11 cellular contexts compared by ENCODE assay signal in genomic region chr17:3917391-3917931, GRCh38. TPM values are rescaled to one million over a fixed set of nuclear protein-coding genes. Genes with fewer than 3 reads are reported as not detected.
A peak's percentile ranks its signal among the peaks of the same experiment; 100 is the strongest.
DNase-seq lines count a peak whose midpoint lies in the region; ATAC-seq and TF ChIP-seq lines count a peak whose summit lies in the region.
"Had no signal": no experiment of that assay in that cellular context is flagged by ENCODE, and none has a peak within 500 bp of the region (broad histone marks: within the 10 kb centered on the region; RNA-seq: fewer than 3 reads in every experiment).

No MANE protein-coding gene starts in this region.

- POLR2A ChIA-PET in activated naive CD8-positive, alpha-beta T cell treated with anti-CD3 and anti-CD28 coated beads, Interleukin-2, amount 10 ng/mL, durations not matched to agents 7 days and 5 days (lab: Charles Lee) = interaction anchor here (0.5 to 2.6 kb wide), 3 partner anchors 14 to 248 kb away, joined by 3 to 28 read pairs (median 3); partner anchors contain the start of gene ATP2A3
- POLR2A ChIA-PET in activated CD8-positive, alpha-beta T cell treated with anti-CD3 and anti-CD28 coated beads, Interleukin-2, amount 10 ng/mL, durations not matched to agents 7 days and 5 days (lab: Charles Lee) = interaction anchor here (1.0 kb wide), 1 partner anchor 17 kb away, joined by 3 read pairs; no protein-coding TSS in a partner anchor

- no peaks in the 10 kb centered on the region for H3K27me3 Mint-ChIP-seq in activated naive CD8-positive, alpha-beta T cell treated with anti-CD3 and anti-CD28 coated beads, Interleukin-2, amount 10 ng/mL, durations not matched to agents 7 days and 5 days
- H3K27me3 Mint-ChIP-seq in activated naive CD8-positive, alpha-beta T cell treated with anti-CD3 and anti-CD28 coated beads for 36 hours = no peaks in the 10 kb centered on the region
- H3K27me3 Mint-ChIP-seq in activated CD8-positive, alpha-beta T cell treated with anti-CD3 and anti-CD28 coated beads, Interleukin-2, amount 10 ng/mL, durations not matched to agents 7 days and 5 days (ENCODE audit: low read depth) = no peaks in the 10 kb centered on the region
- H3K27me3 Mint-ChIP-seq: CD4-positive, CD25-positive, alpha-beta regulatory T cell had no signal

- no peaks in the 10 kb centered on the region for H3K36me3 ChIP-seq in uterus

- no peak for TF ChIP-seq POLR2A in uterus (IDR thresholded peaks at IDR 0.05)

- H3K27ac ChIP-seq in uterus = peak overlapping the region; percentile 13 to 31
- H3K27ac ChIP-seq: VCaP had no signal

- no peak for ATAC-seq in activated naive CD8-positive, alpha-beta T cell treated with anti-CD3 and anti-CD28 coated beads, Interleukin-2, amount 10 ng/mL, durations not matched to agents 7 days and 5 days (ENCODE audit: low read depth)
- no peak for ATAC-seq in activated CD8-positive, alpha-beta T cell treated with anti-CD3 and anti-CD28 coated beads, Interleukin-2, amount 10 ng/mL, durations not matched to agents 7 days and 5 days
- ATAC-seq in left lobe of liver (peak; percentile 27), HG02884 (IDR thresholded peaks at IDR 0.05; ENCODE audit: unreplicated experiment) (no peak), GM18502 (IDR thresholded peaks at IDR 0.05; ENCODE audit: poor library complexity, unreplicated experiment) (no peak)

- no peaks in the 10 kb centered on the region for H3K4me1 ChIP-seq in uterus

- intact Hi-C loops in uterus (cut with DNase I; ENCODE audit: low total_unique reads) = no loop called here

- H3K9me3 ChIP-seq in uterus = no peaks in the 10 kb centered on the region

- TF ChIP-seq CTCF in uterus (IDR thresholded peaks at IDR 0.05) = no peak

- CTCF ChIA-PET in activated CD8-positive, alpha-beta T cell treated with anti-CD3 and anti-CD28 coated beads, Interleukin-2, amount 10 ng/mL, durations not matched to agents 7 days and 5 days (lab: Charles Lee) = interaction anchor here (0.9 to 5.7 kb wide), 7 partner anchors 48 to 283 kb away, joined by 3 to 69 read pairs (median 9); partner anchors contain the start of gene NCBP3

- DNase-seq in activated naive CD8-positive, alpha-beta T cell treated with anti-CD3 and anti-CD28 coated beads, Interleukin-2, amount 10 ng/mL, durations not matched to agents 7 days and 5 days = no peak
- no peak for DNase-seq in activated naive CD8-positive, alpha-beta T cell treated with anti-CD3 and anti-CD28 coated beads for 36 hours
- no peak for DNase-seq in activated CD8-positive, alpha-beta T cell treated with anti-CD3 and anti-CD28 coated beads, Interleukin-2, amount 10 ng/mL, durations not matched to agents 7 days and 5 days
- DNase-seq in left lobe of liver (ENCODE audit: low spot score) (no peak), uterus (no peak), amniotic stem cell (lab: John Stamatoyannopoulos, UW) (no peak)
- DNase-seq: CD4-positive, CD25-positive, alpha-beta regulatory T cell; islet precursor cell had no signal

- no peak overlapping the region for H3K4me3 ChIP-seq in uterus

- no peaks in the 10 kb centered on the region for H3K36me3 Mint-ChIP-seq in activated naive CD8-positive, alpha-beta T cell treated with anti-CD3 and anti-CD28 coated beads, Interleukin-2, amount 10 ng/mL, durations not matched to agents 7 days and 5 days
- H3K36me3 Mint-ChIP-seq in activated naive CD8-positive, alpha-beta T cell treated with anti-CD3 and anti-CD28 coated beads for 36 hours = peaks cover 1% of the 10 kb centered on the region
- no peaks in the 10 kb centered on the region for H3K36me3 Mint-ChIP-seq in activated CD8-positive, alpha-beta T cell treated with anti-CD3 and anti-CD28 coated beads, Interleukin-2, amount 10 ng/mL, durations not matched to agents 7 days and 5 days (ENCODE audit: low read depth)
- H3K36me3 Mint-ChIP-seq: CD4-positive, CD25-positive, alpha-beta regulatory T cell had no signal

- peak overlapping the region; percentile 44 for H3K4me3 Mint-ChIP-seq in activated naive CD8-positive, alpha-beta T cell treated with anti-CD3 and anti-CD28 coated beads, Interleukin-2, amount 10 ng/mL, durations not matched to agents 7 days and 5 days
- no peak overlapping the region for H3K4me3 Mint-ChIP-seq in activated naive CD8-positive, alpha-beta T cell treated with anti-CD3 and anti-CD28 coated beads for 36 hours
- H3K4me3 Mint-ChIP-seq in activated CD8-positive, alpha-beta T cell treated with anti-CD3 and anti-CD28 coated beads, Interleukin-2, amount 10 ng/mL, durations not matched to agents 7 days and 5 days = no peak overlapping the region

- peak overlapping the region; percentile 82 for H3K27ac Mint-ChIP-seq in activated naive CD8-positive, alpha-beta T cell treated with anti-CD3 and anti-CD28 coated beads, Interleukin-2, amount 10 ng/mL, durations not matched to agents 7 days and 5 days
- H3K27ac Mint-ChIP-seq in activated naive CD8-positive, alpha-beta T cell treated with anti-CD3 and anti-CD28 coated beads for 36 hours = no peak overlapping the region
- H3K27ac Mint-ChIP-seq in activated CD8-positive, alpha-beta T cell treated with anti-CD3 and anti-CD28 coated beads, Interleukin-2, amount 10 ng/mL, durations not matched to agents 7 days and 5 days = peak overlapping the region; percentile 82

- no peaks in the 10 kb centered on the region for H3K9me3 Mint-ChIP-seq in activated naive CD8-positive, alpha-beta T cell treated with anti-CD3 and anti-CD28 coated beads, Interleukin-2, amount 10 ng/mL, durations not matched to agents 7 days and 5 days
- H3K9me3 Mint-ChIP-seq in activated naive CD8-positive, alpha-beta T cell treated with anti-CD3 and anti-CD28 coated beads for 36 hours = no peaks in the 10 kb centered on the region
- H3K9me3 Mint-ChIP-seq in activated CD8-positive, alpha-beta T cell treated with anti-CD3 and anti-CD28 coated beads, Interleukin-2, amount 10 ng/mL, durations not matched to agents 7 days and 5 days (ENCODE audit: insufficient read depth) = no peaks in the 10 kb centered on the region
- H3K9me3 Mint-ChIP-seq: CD4-positive, CD25-positive, alpha-beta regulatory T cell had no signal

- no peaks in the 10 kb centered on the region for H3K27me3 ChIP-seq in uterus

- H3K4me1 Mint-ChIP-seq in activated naive CD8-positive, alpha-beta T cell treated with anti-CD3 and anti-CD28 coated beads, Interleukin-2, amount 10 ng/mL, durations not matched to agents 7 days and 5 days = peaks cover 23% of the 10 kb centered on the region
- peaks cover 28% of the 10 kb centered on the region for H3K4me1 Mint-ChIP-seq in activated naive CD8-positive, alpha-beta T cell treated with anti-CD3 and anti-CD28 coated beads for 36 hours
- H3K4me1 Mint-ChIP-seq in activated CD8-positive, alpha-beta T cell treated with anti-CD3 and anti-CD28 coated beads, Interleukin-2, amount 10 ng/mL, durations not matched to agents 7 days and 5 days (ENCODE audit: low read depth) = peaks cover 51% of the 10 kb centered on the region

RNA-seq across cellular contexts. Expression of gene P2RX1, which starts 1.2 kb away (rescaled TPM):
- under 1 TPM; 0.82 to 1.00 TPM for total RNA-seq in activated naive CD8-positive, alpha-beta T cell treated with anti-CD3 and anti-CD28 coated beads, Interleukin-2, amount 10 ng/mL, durations not matched to agents 7 days and 5 days
- under 1 TPM; 0.45 to 0.54 TPM for total RNA-seq in activated naive CD8-positive, alpha-beta T cell treated with anti-CD3 and anti-CD28 coated beads for 36 hours
- 1 to 10 TPM; 1.1 TPM for total RNA-seq in activated CD8-positive, alpha-beta T cell treated with anti-CD3 and anti-CD28 coated beads, Interleukin-2, amount 10 ng/mL, durations not matched to agents 7 days and 5 days
- total RNA-seq in left lobe of liver (0.13 TPM), uterus (10 to 100 TPM in 2 of 4 donors, 1 to 10 TPM in 2; 1.2 to 18.8 (median 9.9) TPM)

RNA-seq across cellular contexts. Expression of gene CAMKK1, which starts 24.6 kb away (rescaled TPM):
- total RNA-seq in activated naive CD8-positive, alpha-beta T cell treated with anti-CD3 and anti-CD28 coated beads, Interleukin-2, amount 10 ng/mL, durations not matched to agents 7 days and 5 days = 1 to 10 TPM; 4.5 to 4.7 TPM
- total RNA-seq in activated naive CD8-positive, alpha-beta T cell treated with anti-CD3 and anti-CD28 coated beads for 36 hours = 1 to 10 TPM; 4.8 to 5.0 TPM
- total RNA-seq in activated CD8-positive, alpha-beta T cell treated with anti-CD3 and anti-CD28 coated beads, Interleukin-2, amount 10 ng/mL, durations not matched to agents 7 days and 5 days = 1 to 10 TPM; 3.3 to 4.0 TPM
- total RNA-seq in left lobe of liver (0.35 TPM), uterus (10 to 100 TPM in 1 of 4 donors, 1 to 10 TPM in 3; 2.6 to 37.6 (median 6.4) TPM)

RNA-seq across cellular contexts. Expression of gene ATP2A3, which starts 46.8 kb away (rescaled TPM):
- total RNA-seq in activated naive CD8-positive, alpha-beta T cell treated with anti-CD3 and anti-CD28 coated beads, Interleukin-2, amount 10 ng/mL, durations not matched to agents 7 days and 5 days = 100 to 1,000 TPM; 289 to 297 TPM
- 10 to 100 TPM; 85.7 to 89.9 TPM for total RNA-seq in activated naive CD8-positive, alpha-beta T cell treated with anti-CD3 and anti-CD28 coated beads for 36 hours
- total RNA-seq in activated CD8-positive, alpha-beta T cell treated with anti-CD3 and anti-CD28 coated beads, Interleukin-2, amount 10 ng/mL, durations not matched to agents 7 days and 5 days = 100 to 1,000 TPM; 341 to 354 TPM
- total RNA-seq in left lobe of liver (3.9 TPM), uterus (10 to 100 TPM in 3 of 4 donors, 1 to 10 TPM in 1; 5.7 to 33.6 (median 17.5) TPM)
